1 cellular context compared by ENCODE assay signal in genomic region chr1:166952002-166952746, GRCh38.
TF ChIP-seq lines count a peak whose summit lies in the region.

No MANE protein-coding gene starts in this region.

TF ChIP-seq in GM12878, 131 proteins besides CTCF, POLR2A, EP300 and RAD21 (continued from another document):
- TF ChIP-seq, protein P1, sequence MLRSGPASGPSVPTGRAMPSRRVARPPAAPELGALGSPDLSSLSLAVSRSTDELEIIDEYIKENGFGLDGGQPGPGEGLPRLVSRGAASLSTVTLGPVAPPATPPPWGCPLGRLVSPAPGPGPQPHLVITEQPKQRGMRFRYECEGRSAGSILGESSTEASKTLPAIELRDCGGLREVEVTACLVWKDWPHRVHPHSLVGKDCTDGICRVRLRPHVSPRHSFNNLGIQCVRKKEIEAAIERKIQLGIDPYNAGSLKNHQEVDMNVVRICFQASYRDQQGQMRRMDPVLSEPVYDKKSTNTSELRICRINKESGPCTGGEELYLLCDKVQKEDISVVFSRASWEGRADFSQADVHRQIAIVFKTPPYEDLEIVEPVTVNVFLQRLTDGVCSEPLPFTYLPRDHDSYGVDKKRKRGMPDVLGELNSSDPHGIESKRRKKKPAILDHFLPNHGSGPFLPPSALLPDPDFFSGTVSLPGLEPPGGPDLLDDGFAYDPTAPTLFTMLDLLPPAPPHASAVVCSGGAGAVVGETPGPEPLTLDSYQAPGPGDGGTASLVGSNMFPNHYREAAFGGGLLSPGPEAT (IDR thresholded peaks at IDR 0.05; ENCODE audit: low read depth): no peak
- TF ChIP-seq LARP7 (IDR thresholded peaks at IDR 0.05): no peak
- no peak for TF ChIP-seq MTA3 (IDR thresholded peaks at IDR 0.05; ENCODE audit: borderline replicate concordance, low read length)
